Comparison of ENCODE assay signal across 8 cellular contexts in genomic region chr17:28744802-28745051, GRCh38. TPM values are rescaled to one million over a fixed set of nuclear protein-coding genes. Genes with fewer than 3 reads are reported as not detected.
DNase-seq lines count a peak whose midpoint lies in the region; ATAC-seq and TF ChIP-seq lines count a peak whose summit lies in the region.

No MANE protein-coding gene starts in this region.

- H3K36me3 ChIP-seq in Caco-2 (ENCODE audit: control insufficient read depth, insufficient read depth, low read length): peaks cover 18% of the 10 kb centered on the region

- no peaks in the 10 kb centered on the region for H3K27me3 Mint-ChIP-seq in Caco-2 (ENCODE audit: insufficient read depth, unreplicated experiment)
- no peaks in the 10 kb centered on the region for H3K27me3 Mint-ChIP-seq in osteocyte (ENCODE audit: unreplicated experiment)

- TF ChIP-seq CTCF in Caco-2 (IDR thresholded peaks at IDR 0.05; ENCODE audit: insufficient read depth in 1 of 2, low read depth in 1 of 2, low read length in 1 of 2, severe bottlenecking in 1 of 2, unreplicated experiment in 1 of 2): no peak
- TF ChIP-seq CTCF in epithelial cell of proximal tubule (conservative IDR thresholded peaks at IDR 0.05; ENCODE audit: low read depth, low read length): no peak
- TF ChIP-seq CTCF in osteocyte (IDR thresholded peaks at IDR 0.05): no peak

- H3K4me1 ChIP-seq in Caco-2: peaks cover 40% of the 10 kb centered on the region

- peak; percentile 43 for TF ChIP-seq POLR2A in Raji (IDR thresholded peaks at IDR 0.05; ENCODE audit: insufficient read depth, low read depth, low read length)

- DNase-seq in Caco-2: no peak
- no peak for DNase-seq in epithelial cell of proximal tubule (ENCODE audit: low read depth)
- no peak for DNase-seq in osteocyte (ENCODE audit: extremely low spot score, unreplicated experiment)
- no peak for DNase-seq in CD1c-positive myeloid dendritic cell (ENCODE audit: extremely low spot score)
- DNase-seq in NCI-H187 treated with DMSO at 0.1 percent for 48 hours (lab: John Stamatoyannopoulos, UW): no peak

- CTCF ChIA-PET in Caco-2 (lab: Charles Lee): interaction anchor here (1.1 to 9.5 kb wide), 3 partner anchors 18 to 98 kb away, joined by 3 to 324 read pairs (median 18); partner anchors contain the start of genes NEK8 and TLCD1

- peak overlapping the region; percentile 95 for H3K4me3 Mint-ChIP-seq in Caco-2 (ENCODE audit: unreplicated experiment)
- peak overlapping the region; percentile 89 for H3K4me3 Mint-ChIP-seq in osteocyte (ENCODE audit: unreplicated experiment)

- H3K9me3 Mint-ChIP-seq in Caco-2 (ENCODE audit: unreplicated experiment): no peaks in the 10 kb centered on the region
- no peaks in the 10 kb centered on the region for H3K9me3 Mint-ChIP-seq in osteocyte (ENCODE audit: unreplicated experiment)

- no peak for ATAC-seq in GM18520 (IDR thresholded peaks at IDR 0.05; ENCODE audit: unreplicated experiment)
- ATAC-seq in GM21825 (IDR thresholded peaks at IDR 0.05; ENCODE audit: unreplicated experiment): no peak

- H3K4me3 ChIP-seq in Caco-2 (ENCODE audit: low read depth, low read length) (peak overlapping the region; percentile 68), epithelial cell of proximal tubule (ENCODE audit: low read depth, low read length) (peak overlapping the region; percentile 97)

- peak overlapping the region; percentile 96 for H3K27ac Mint-ChIP-seq in Caco-2 (ENCODE audit: unreplicated experiment)
- peak overlapping the region; percentile 89 for H3K27ac Mint-ChIP-seq in osteocyte (ENCODE audit: unreplicated experiment)

- H3K27me3 ChIP-seq in Caco-2 (replicated peaks; ENCODE audit: control insufficient read depth, insufficient read depth, low read length): no peaks in the 10 kb centered on the region

- POLR2A ChIA-PET in Caco-2 (lab: Charles Lee): interaction anchor here (1.1 to 8.1 kb wide), 3 partner anchors 10 to 25 kb away, joined by 3 to 165 read pairs (median 52); partner anchors contain the start of genes NEK8, RPL23A and TLCD1

- intact Hi-C loops in Caco-2 (cut with micrococcal nuclease; ENCODE audit: unreplicated experiment): loop anchor here (5.0 kb wide), 1 partner anchor 208 kb away; the partner anchor contains the start of gene PHF12

- BruUV-seq in Caco-2 (replicated peaks; lab: Mats Ljungman, UMichigan): no TSS peak

- H3K36me3 Mint-ChIP-seq in Caco-2 (ENCODE audit: insufficient read depth, unreplicated experiment) (peaks cover 76% of the 10 kb centered on the region), osteocyte (ENCODE audit: unreplicated experiment) (peaks cover 9% of the 10 kb centered on the region)

- H3K4me1 Mint-ChIP-seq in Caco-2 (ENCODE audit: low read depth, unreplicated experiment): peaks cover 12% of the 10 kb centered on the region
- H3K4me1 Mint-ChIP-seq in osteocyte (ENCODE audit: unreplicated experiment): peaks cover 39% of the 10 kb centered on the region

- no peaks in the 10 kb centered on the region for H3K9me3 ChIP-seq in Caco-2

RNA-seq across cellular contexts. Expression of gene TRAF4, which starts 0.9 kb away (rescaled TPM):
- 140 and 154 TPM in 2 replicates for total RNA-seq in Caco-2 (2022)
- total RNA-seq in epithelial cell of proximal tubule: 86.4 and 108 TPM in 2 replicates
- total RNA-seq in osteocyte: 76.1 and 95.5 TPM in 2 replicates

RNA-seq across cellular contexts. Expression of gene NEK8, which starts 16.1 kb away (rescaled TPM):
- total RNA-seq in Caco-2 (2022) (11.0 and 13.4 TPM in 2 replicates), epithelial cell of proximal tubule (4.3 and 8.4 TPM in 2 replicates), osteocyte (8.5 and 9.9 TPM in 2 replicates)

RNA-seq across cellular contexts. Expression of gene TLCD1, which starts 18.7 kb away (rescaled TPM):
- 31.7 and 37.9 TPM in 2 replicates for total RNA-seq in Caco-2 (2022)
- 14.5 and 14.7 TPM in 2 replicates for total RNA-seq in epithelial cell of proximal tubule
- 3.8 and 5.8 TPM in 2 replicates for total RNA-seq in osteocyte

RNA-seq across cellular contexts. Expression of gene RPL23A, which starts 24.9 kb away (rescaled TPM):
- 1,980 and 2,181 TPM in 2 replicates for total RNA-seq in Caco-2 (2022)
- total RNA-seq in epithelial cell of proximal tubule: 746 and 818 TPM in 2 replicates
- 1,390 and 1,395 TPM in 2 replicates for total RNA-seq in osteocyte

RNA-seq across cellular contexts. Expression of gene RAB34, which starts 27.1 kb away (rescaled TPM):
- total RNA-seq in Caco-2 (2022) (1.2 and 1.8 TPM in 2 replicates), epithelial cell of proximal tubule (558 and 649 TPM in 2 replicates), osteocyte (153 TPM in 2 replicates)
